Comparison of ENCODE assay signal across 22 cellular contexts in genomic region chr1:9846611-9847171, GRCh38. TPM values are rescaled to one million over a fixed set of nuclear protein-coding genes. Genes with fewer than 3 reads are reported as not detected.
DNase-seq lines count a peak whose midpoint lies in the region; ATAC-seq and TF ChIP-seq lines count a peak whose summit lies in the region.
"Had no signal": no experiment of that assay in that cellular context is flagged by ENCODE, and none has a peak within 500 bp of the region (broad histone marks: within the 10 kb centered on the region; RNA-seq: fewer than 3 reads in every experiment).

No MANE protein-coding gene starts in this region.

- no peaks in the 10 kb centered on the region for H3K4me1 Mint-ChIP-seq in HFFc6 (ENCODE audit: low read depth)

- DNase-seq in islet precursor cell (peak; percentile 57), HFFc6 (no peak), T1000 (lab: John Stamatoyannopoulos, UW) (no peak), DMS79 (lab: John Stamatoyannopoulos, UW) (no peak), body of pancreas (no peak)
- DNase-seq: activated CD4-positive, alpha-beta T cell treated with anti-CD3 and anti-CD28 coated beads, Interleukin-2, amount 50 U/mL, for 4 hours; activated CD8-positive, alpha-beta memory T cell treated with anti-CD3 and anti-CD28 coated beads, Interleukin-2, amount 50 U/mL, for 48 hours; EL; GM23248; head of caudate nucleus; NCI-H2227 treated with DMSO at 0.1 percent for 48 hours had no signal

- no peaks in the 10 kb centered on the region for H3K27me3 ChIP-seq in body of pancreas
- H3K27me3 ChIP-seq: suprapubic skin, vagina had no signal

- H3K27ac ChIP-seq in C4-2B: peak overlapping the region; percentile 2; the same call in 1 of the 2 replicates
- H3K27ac ChIP-seq in HEK293 (ENCODE audit: extremely low read depth, low read depth, low read length): no peak overlapping the region
- peak overlapping the region; percentile 19; the same call in 1 of the 2 replicates for H3K27ac ChIP-seq in VCaP
- no peak overlapping the region for H3K27ac ChIP-seq in body of pancreas
- H3K27ac ChIP-seq: GM23248, KMS-11, SK-N-MC, suprapubic skin, vagina had no signal

- no peak overlapping the region for H3K4me3 Mint-ChIP-seq in HFFc6
- H3K4me3 Mint-ChIP-seq: CD14-positive monocyte; mesothelial cell of epicardium; natural killer cell treated with Interleukin-12 subunit alpha and Interleukin-12 subunit beta and Interleukin-15 and Interleukin-18, amount 100 ng/mL, for 72 hours had no signal

- H3K4me1 ChIP-seq in HEK293 (ENCODE audit: control insufficient read depth, insufficient read depth, low read length): peaks cover 7% of the 10 kb centered on the region; the same call in 1 of the 2 replicates
- peaks cover 15% of the 10 kb centered on the region for H3K4me1 ChIP-seq in body of pancreas

- no peaks in the 10 kb centered on the region for H3K9me3 Mint-ChIP-seq in HFFc6
- H3K9me3 Mint-ChIP-seq: activated T-helper 2 cell treated with anti-CD3 and anti-CD28 coated beads, Interferon-gamma antibody, Interleukin-2, Interleukin-4, amounts not matched to agents 10 μg/mL and 5 μg/mL and 100 μg/mL, durations not matched to agents 14 hours and 24 hours and 36 hours; mesothelial cell of epicardium; natural killer cell treated with Interleukin-12 subunit alpha and Interleukin-12 subunit beta and Interleukin-15 and Interleukin-18, amount 100 ng/mL, for 72 hours had no signal

- intact Hi-C loops in body of pancreas (cut with DNase I): no loop called here

- no peak for TF ChIP-seq CTCF in C4-2B (conservative IDR thresholded peaks at IDR 0.05)
- no peak for TF ChIP-seq CTCF in HEK293 (tag by site-specific recombination; IDR thresholded peaks at IDR 0.05)
- TF ChIP-seq CTCF in VCaP (conservative IDR thresholded peaks at IDR 0.05): no peak
- TF ChIP-seq CTCF in HFFc6 (IDR thresholded peaks at IDR 0.05): no peak
- no peak for TF ChIP-seq CTCF in body of pancreas (IDR thresholded peaks at IDR 0.05)

- WGBS in body of pancreas, 2 donors: 82 to 94% methylated on average over 2 to 17 of the region's 17 CpGs

- TF ChIP-seq POLR2A in body of pancreas (IDR thresholded peaks at IDR 0.05): no peak

- CTCF ChIA-PET in HEK293 (lab: Yijun Ruan, JAX): interaction anchor here (1.7 kb wide), 1 partner anchor 62 kb away, joined by 8 read pairs; no protein-coding TSS in a partner anchor

- POLR2A ChIA-PET in HEK293 (lab: Yijun Ruan, JAX): no interaction called here

- H3K4me3 ChIP-seq in HEK293 (ENCODE audit: low read depth, low read length) (no peak overlapping the region), body of pancreas (no peak overlapping the region)
- H3K4me3 ChIP-seq: GM23248, SK-N-MC, suprapubic skin, vagina had no signal

- H3K9me3 ChIP-seq in HEK293 (ENCODE audit: control insufficient read depth, insufficient read depth, low read depth, low read length): no peaks in the 10 kb centered on the region
- H3K9me3 ChIP-seq in body of pancreas: no peaks in the 10 kb centered on the region
- H3K9me3 ChIP-seq: suprapubic skin, vagina had no signal

- no peak overlapping the region for H3K27ac Mint-ChIP-seq in HFFc6
- H3K27ac Mint-ChIP-seq: activated T-helper 2 cell treated with anti-CD3 and anti-CD28 coated beads, Interferon-gamma antibody, Interleukin-2, Interleukin-4, amounts not matched to agents 10 μg/mL and 5 μg/mL and 100 μg/mL, durations not matched to agents 14 hours and 24 hours and 36 hours; mesothelial cell of epicardium; natural killer cell treated with Interleukin-12 subunit alpha and Interleukin-12 subunit beta and Interleukin-15 and Interleukin-18, amount 100 ng/mL, for 72 hours had no signal

- H3K36me3 Mint-ChIP-seq in HFFc6 (ENCODE audit: low read depth): no peaks in the 10 kb centered on the region
- H3K36me3 Mint-ChIP-seq: mesothelial cell of epicardium; natural killer cell treated with Interleukin-12 subunit alpha and Interleukin-12 subunit beta and Interleukin-15 and Interleukin-18, amount 100 ng/mL, for 72 hours had no signal

- ATAC-seq in body of pancreas: no peak
- ATAC-seq: natural killer cell treated with Interleukin-12 subunit alpha and Interleukin-12 subunit beta and Interleukin-15 and Interleukin-18, amount 100 ng/mL, for 72 hours had no signal

- peaks cover 5% of the 10 kb centered on the region; the same call in 1 of the 2 replicates for H3K27me3 Mint-ChIP-seq in HFFc6 (ENCODE audit: insufficient read depth)
- H3K27me3 Mint-ChIP-seq: natural killer cell treated with Interleukin-12 subunit alpha and Interleukin-12 subunit beta and Interleukin-15 and Interleukin-18, amount 100 ng/mL, for 72 hours had no signal

- H3K36me3 ChIP-seq in HEK293 (ENCODE audit: control insufficient read depth in 2 of 2, insufficient read depth in 1 of 2, low read length in 2 of 2): no peaks in the 10 kb centered on the region
- no peaks in the 10 kb centered on the region for H3K36me3 ChIP-seq in body of pancreas (replicated peaks in 1 of 2; ENCODE audit: insufficient read depth in 1 of 2, low read depth in 2 of 2)

TF ChIP-seq in HEK293, 187 proteins besides CTCF, POLR2A, EP300 and RAD21 (continues in another document):
- TF ChIP-seq ZNF837 (tag by site-specific recombination; IDR thresholded peaks at IDR 0.05) (no peak), ZNF621 (tag by site-specific recombination; IDR thresholded peaks at IDR 0.05) (no peak), ZNF155 (tag by site-specific recombination; IDR thresholded peaks at IDR 0.05) (no peak), ZNF521 (tag by site-specific recombination; IDR thresholded peaks at IDR 0.05) (no peak), ZNF658 (tag by site-specific recombination; IDR thresholded peaks at IDR 0.05) (no peak), ZNF792 (tag by site-specific recombination; IDR thresholded peaks at IDR 0.05) (no peak), ZBTB20 (tag by site-specific recombination; IDR thresholded peaks at IDR 0.05) (no peak), ZNF214 (tag by site-specific recombination; IDR thresholded peaks at IDR 0.05; ENCODE audit: borderline replicate concordance) (no peak), ZNF157 (tag by site-specific recombination; IDR thresholded peaks at IDR 0.05) (no peak), ZNF623 (tag by site-specific recombination; IDR thresholded peaks at IDR 0.05) (no peak), ZBTB8A (tag by site-specific recombination; IDR thresholded peaks at IDR 0.05) (0 out of 2 replicates have a peak, but pooled peaks have one; percentile 12), ZFP69B (tag by site-specific recombination; IDR thresholded peaks at IDR 0.05) (0 out of 2 replicates have a peak, but pooled peaks have one; percentile 44), ZNF140 (tag by site-specific recombination; IDR thresholded peaks at IDR 0.05) (no peak), ZNF561 (tag by site-specific recombination; IDR thresholded peaks at IDR 0.05; ENCODE audit: borderline replicate concordance) (no peak), ZNF544 (tag by site-specific recombination; IDR thresholded peaks at IDR 0.05) (no peak), ZNF2 (tag by site-specific recombination; IDR thresholded peaks at IDR 0.05) (no peak), ZNF423 (tag by site-specific recombination; IDR thresholded peaks at IDR 0.05) (peak; percentile 92), ZIC2 (tag by site-specific recombination; IDR thresholded peaks at IDR 0.05) (peak; percentile 99), ZNF624 (tag by site-specific recombination; IDR thresholded peaks at IDR 0.05) (no peak), ZNF16 (tag by site-specific recombination; IDR thresholded peaks at IDR 0.05; ENCODE audit: low read depth) (no peak)
- TF ChIP-seq, protein P1, sequence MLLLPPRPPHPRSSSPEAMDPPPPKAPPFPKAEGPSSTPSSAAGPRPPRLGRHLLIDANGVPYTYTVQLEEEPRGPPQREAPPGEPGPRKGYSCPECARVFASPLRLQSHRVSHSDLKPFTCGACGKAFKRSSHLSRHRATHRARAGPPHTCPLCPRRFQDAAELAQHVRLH (tag by site-specific recombination; IDR thresholded peaks at IDR 0.05): no peak
- TF ChIP-seq, protein P2, sequence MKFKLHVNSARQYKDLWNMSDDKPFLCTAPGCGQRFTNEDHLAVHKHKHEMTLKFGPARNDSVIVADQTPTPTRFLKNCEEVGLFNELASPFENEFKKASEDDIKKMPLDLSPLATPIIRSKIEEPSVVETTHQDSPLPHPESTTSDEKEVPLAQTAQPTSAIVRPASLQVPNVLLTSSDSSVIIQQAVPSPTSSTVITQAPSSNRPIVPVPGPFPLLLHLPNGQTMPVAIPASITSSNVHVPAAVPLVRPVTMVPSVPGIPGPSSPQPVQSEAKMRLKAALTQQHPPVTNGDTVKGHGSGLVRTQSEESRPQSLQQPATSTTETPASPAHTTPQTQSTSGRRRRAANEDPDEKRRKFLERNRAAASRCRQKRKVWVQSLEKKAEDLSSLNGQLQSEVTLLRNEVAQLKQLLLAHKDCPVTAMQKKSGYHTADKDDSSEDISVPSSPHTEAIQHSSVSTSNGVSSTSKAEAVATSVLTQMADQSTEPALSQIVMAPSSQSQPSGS (tag by site-specific recombination; IDR thresholded peaks at IDR 0.05; ENCODE audit: low read depth): no peak
- TF ChIP-seq, protein P3, sequence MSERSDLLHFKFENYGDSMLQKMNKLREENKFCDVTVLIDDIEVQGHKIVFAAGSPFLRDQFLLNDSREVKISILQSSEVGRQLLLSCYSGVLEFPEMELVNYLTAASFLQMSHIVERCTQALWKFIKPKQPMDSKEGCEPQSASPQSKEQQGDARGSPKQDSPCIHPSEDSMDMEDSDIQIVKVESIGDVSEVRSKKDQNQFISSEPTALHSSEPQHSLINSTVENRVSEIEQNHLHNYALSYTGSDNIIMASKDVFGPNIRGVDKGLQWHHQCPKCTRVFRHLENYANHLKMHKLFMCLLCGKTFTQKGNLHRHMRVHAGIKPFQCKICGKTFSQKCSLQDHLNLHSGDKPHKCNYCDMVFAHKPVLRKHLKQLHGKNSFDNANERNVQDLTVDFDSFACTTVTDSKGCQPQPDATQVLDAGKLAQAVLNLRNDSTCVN (tag by site-specific recombination; optimal IDR thresholded peaks at IDR 0.05): no peak
- TF ChIP-seq, protein P4, sequence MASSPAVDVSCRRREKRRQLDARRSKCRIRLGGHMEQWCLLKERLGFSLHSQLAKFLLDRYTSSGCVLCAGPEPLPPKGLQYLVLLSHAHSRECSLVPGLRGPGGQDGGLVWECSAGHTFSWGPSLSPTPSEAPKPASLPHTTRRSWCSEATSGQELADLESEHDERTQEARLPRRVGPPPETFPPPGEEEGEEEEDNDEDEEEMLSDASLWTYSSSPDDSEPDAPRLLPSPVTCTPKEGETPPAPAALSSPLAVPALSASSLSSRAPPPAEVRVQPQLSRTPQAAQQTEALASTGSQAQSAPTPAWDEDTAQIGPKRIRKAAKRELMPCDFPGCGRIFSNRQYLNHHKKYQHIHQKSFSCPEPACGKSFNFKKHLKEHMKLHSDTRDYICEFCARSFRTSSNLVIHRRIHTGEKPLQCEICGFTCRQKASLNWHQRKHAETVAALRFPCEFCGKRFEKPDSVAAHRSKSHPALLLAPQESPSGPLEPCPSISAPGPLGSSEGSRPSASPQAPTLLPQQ (tag by site-specific recombination; IDR thresholded peaks at IDR 0.05): no peak

RNA-seq across cellular contexts. Expression of gene CLSTN1, which starts 22.9 kb away (rescaled TPM):
- 100 to 1,000 TPM; 128 to 151 (median 137) TPM for total RNA-seq in HFFc6 (2021; fragmentation: NEBNext Ultra II Directional; extraction: Animal tissue kit (Norgen Biotek cat#: 25700))
- 10 to 100 TPM; 60.2 to 64.6 TPM for total RNA-seq in body of pancreas

Comparison
In these comparisons a context has a peak if more than half of its experiments do, and no peak if none do; other contexts are left out.
1. H3K27ac ChIP-seq: peak in C4-2B (single experiment) and VCaP (single experiment); none in HEK293 (single experiment) and body of pancreas (0 of 4).